ENCODE assay signal across 2 cellular contexts in the genomic region with DNA sequence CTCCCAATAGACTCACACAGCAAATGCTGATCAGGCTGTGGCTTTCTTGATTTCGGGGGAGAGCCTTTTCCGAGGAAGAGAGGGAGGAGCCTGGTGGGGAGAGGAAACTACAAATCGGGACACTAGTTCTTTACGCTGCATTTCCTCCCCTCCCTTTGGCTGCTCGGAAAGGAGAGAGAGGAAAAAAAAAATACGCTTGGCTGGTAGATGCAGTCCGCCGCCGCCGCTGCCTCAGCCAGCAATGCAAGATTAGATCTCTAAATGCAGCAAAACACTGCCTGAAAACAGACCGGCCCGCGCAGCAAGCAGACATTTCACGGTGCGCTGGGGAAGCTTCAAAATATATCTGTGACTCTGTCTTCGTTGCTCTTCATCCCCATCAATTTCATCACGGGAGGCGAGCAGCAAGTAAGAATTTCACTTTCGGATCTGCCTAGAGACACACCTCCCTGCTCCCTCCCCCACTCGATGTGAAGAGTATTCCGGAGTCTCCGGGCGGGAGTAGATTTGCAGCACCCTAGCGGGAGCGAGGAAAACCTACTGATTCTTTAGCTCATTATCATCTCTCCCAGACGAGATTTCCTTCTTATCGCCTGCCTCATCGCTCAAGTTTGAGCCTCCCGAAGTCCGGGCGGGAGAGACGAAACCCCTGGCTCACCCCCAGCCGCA.
TF ChIP-seq lines count a peak whose summit lies in the region.

A gene with protein sequence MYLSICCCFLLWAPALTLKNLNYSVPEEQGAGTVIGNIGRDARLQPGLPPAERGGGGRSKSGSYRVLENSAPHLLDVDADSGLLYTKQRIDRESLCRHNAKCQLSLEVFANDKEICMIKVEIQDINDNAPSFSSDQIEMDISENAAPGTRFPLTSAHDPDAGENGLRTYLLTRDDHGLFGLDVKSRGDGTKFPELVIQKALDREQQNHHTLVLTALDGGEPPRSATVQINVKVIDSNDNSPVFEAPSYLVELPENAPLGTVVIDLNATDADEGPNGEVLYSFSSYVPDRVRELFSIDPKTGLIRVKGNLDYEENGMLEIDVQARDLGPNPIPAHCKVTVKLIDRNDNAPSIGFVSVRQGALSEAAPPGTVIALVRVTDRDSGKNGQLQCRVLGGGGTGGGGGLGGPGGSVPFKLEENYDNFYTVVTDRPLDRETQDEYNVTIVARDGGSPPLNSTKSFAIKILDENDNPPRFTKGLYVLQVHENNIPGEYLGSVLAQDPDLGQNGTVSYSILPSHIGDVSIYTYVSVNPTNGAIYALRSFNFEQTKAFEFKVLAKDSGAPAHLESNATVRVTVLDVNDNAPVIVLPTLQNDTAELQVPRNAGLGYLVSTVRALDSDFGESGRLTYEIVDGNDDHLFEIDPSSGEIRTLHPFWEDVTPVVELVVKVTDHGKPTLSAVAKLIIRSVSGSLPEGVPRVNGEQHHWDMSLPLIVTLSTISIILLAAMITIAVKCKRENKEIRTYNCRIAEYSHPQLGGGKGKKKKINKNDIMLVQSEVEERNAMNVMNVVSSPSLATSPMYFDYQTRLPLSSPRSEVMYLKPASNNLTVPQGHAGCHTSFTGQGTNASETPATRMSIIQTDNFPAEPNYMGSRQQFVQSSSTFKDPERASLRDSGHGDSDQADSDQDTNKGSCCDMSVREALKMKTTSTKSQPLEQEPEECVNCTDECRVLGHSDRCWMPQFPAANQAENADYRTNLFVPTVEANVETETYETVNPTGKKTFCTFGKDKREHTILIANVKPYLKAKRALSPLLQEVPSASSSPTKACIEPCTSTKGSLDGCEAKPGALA (N-terminal part only) (plus strand): TSS at position 138 of the 669 bp plus-strand sequence. CDS start 803 bp downstream, outside the sequence.

TF ChIP-seq in endothelial cell of umbilical vein, 7 proteins besides CTCF, POLR2A, EP300 and RAD21 (continued from another document):
- TF ChIP-seq GATA2 (IDR thresholded peaks at IDR 0.05; ENCODE audit: insufficient read depth, insufficient read length, low read depth, low read length) = peak; percentile 69

TF ChIP-seq in GM12891, 5 proteins besides CTCF, POLR2A, EP300 and RAD21 (continued from another document):
- no peak for TF ChIP-seq PAX5 (IDR thresholded peaks at IDR 0.05; ENCODE audit: insufficient read depth, low read length, severe bottlenecking)
- no peak for TF ChIP-seq TAF1 (IDR thresholded peaks at IDR 0.05; ENCODE audit: low read depth, low read length)
- TF ChIP-seq SPI1 (IDR thresholded peaks at IDR 0.05; ENCODE audit: low read depth, low read length) = no peak
- no peak for TF ChIP-seq POLR2AphosphoS5 (IDR thresholded peaks at IDR 0.05; ENCODE audit: low read depth, low read length)
